In genomic region chr1:85374160-85374559, GRCh38 we compare ENCODE assay signal across 11 cellular contexts.
DNase-seq lines count a peak whose midpoint lies in the region; ATAC-seq and TF ChIP-seq lines count a peak whose summit lies in the region.
"Had no signal": no experiment of that assay in that cellular context is flagged by ENCODE, and none has a peak within 500 bp of the region (broad histone marks: within the 10 kb centered on the region; RNA-seq: fewer than 3 reads in every experiment).

No MANE protein-coding gene starts in this region.

- ATAC-seq in GM19351 (IDR thresholded peaks at IDR 0.05; ENCODE audit: unreplicated experiment) (no peak), left colon (no peak)
- ATAC-seq: body of pancreas had no signal

- H3K9me2 ChIP-seq in GM23248 (ENCODE audit: insufficient read depth), result no peaks in the 10 kb centered on the region

- H3K36me3 ChIP-seq in GM23248 (ENCODE audit: low read depth) (0 out of 2 replicates have a peak, but pooled peaks cover 4% of the 10 kb centered on the region), SJSA1 (peaks cover 6% of the 10 kb centered on the region; the same call in 1 of the 2 replicates), parathyroid adenoma (ENCODE audit: control insufficient read depth, insufficient read depth, low read length) (no peaks in the 10 kb centered on the region)

- no peak overlapping the region for H2AFZ ChIP-seq in GM23248
- H2AFZ ChIP-seq in parathyroid adenoma, result no peak overlapping the region

- no peak overlapping the region for H3K9ac ChIP-seq in GM23248
- no peak overlapping the region for H3K9ac ChIP-seq in parathyroid adenoma

- no peaks in the 10 kb centered on the region for H4K20me1 ChIP-seq in GM23248 (ENCODE audit: insufficient read depth)

- peaks cover 63% of the 10 kb centered on the region for H3K4me1 ChIP-seq in GM23248 (ENCODE audit: insufficient read depth)
- H3K4me1 ChIP-seq in SJSA1 (replicated peaks), result peaks cover 28% of the 10 kb centered on the region
- peaks cover 14% of the 10 kb centered on the region for H3K4me1 ChIP-seq in parathyroid adenoma

- peak overlapping the region; percentile 54 for H3K27ac ChIP-seq in GM23248
- H3K27ac ChIP-seq in SJSA1, result no peak overlapping the region
- H3K27ac ChIP-seq in parathyroid adenoma, result peak overlapping the region; percentile 72

- H3K4me3 ChIP-seq in GM23248 (no peak overlapping the region), SJSA1 (no peak overlapping the region), fibroblast of the aortic adventitia (ENCODE audit: low read depth, low read length) (no peak overlapping the region), parathyroid adenoma (ENCODE audit: low read depth, low read length) (no peak overlapping the region)
- H3K4me3 ChIP-seq: body of pancreas had no signal

- intact Hi-C loops in left colon (cut with DNase I, micrococcal nuclease), result no loop called here

- in situ Hi-C loops in GM23248 (cut with MboI), result no loop called here

- peaks cover 99% of the 10 kb centered on the region for H3K79me2 ChIP-seq in GM23248 (ENCODE audit: insufficient read depth)
- no peaks in the 10 kb centered on the region for H3K79me2 ChIP-seq in parathyroid adenoma

- H3K4me2 ChIP-seq in GM23248 (ENCODE audit: unreplicated experiment) (peak overlapping the region; percentile 51), parathyroid adenoma (ENCODE audit: low read length) (no peak overlapping the region)

- peaks cover 67% of the 10 kb centered on the region for H3F3A ChIP-seq in GM23248 (ENCODE audit: insufficient read depth)

- no peaks in the 10 kb centered on the region for H3K9me3 ChIP-seq in GM23248 (ENCODE audit: low read depth)
- H3K9me3 ChIP-seq in SJSA1 (replicated peaks), result no peaks in the 10 kb centered on the region
- no peaks in the 10 kb centered on the region for H3K9me3 ChIP-seq in parathyroid adenoma (ENCODE audit: control insufficient read depth, low read length)
- H3K9me3 ChIP-seq: body of pancreas had no signal

- DNase-seq in GM23248 (peak; percentile 94), SJSA1 (ENCODE audit: low read depth in 1 of 2, low spot score in 2 of 2) (peak; percentile 48 to 56), fibroblast of the aortic adventitia (ENCODE audit: low read depth) (peak; percentile 62), NCI-H2029 treated with DMSO at 0.1 percent for 48 hours (lab: John Stamatoyannopoulos, UW) (no peak), DMS 273 treated with DMSO at 0.1 percent for 48 hours (lab: John Stamatoyannopoulos, UW) (no peak), left colon (no peak)
- DNase-seq: stimulated activated naive CD4-positive, alpha-beta T cell; T-helper 2 cell had no signal

- H3K27me3 ChIP-seq in GM23248 (replicated peaks; ENCODE audit: insufficient read depth) (no peaks in the 10 kb centered on the region), SJSA1 (replicated peaks) (no peaks in the 10 kb centered on the region), parathyroid adenoma (ENCODE audit: control insufficient read depth, insufficient read depth, low read length) (no peaks in the 10 kb centered on the region)
- H3K27me3 ChIP-seq: body of pancreas had no signal

- TF ChIP-seq CTCF in fibroblast of the aortic adventitia (IDR thresholded peaks at IDR 0.05; ENCODE audit: insufficient read depth, low read length), result no peak
- no peak for TF ChIP-seq CTCF in parathyroid adenoma (IDR thresholded peaks at IDR 0.05)

Comparison
In these comparisons a context has a peak if more than half of its experiments do, and no peak if none do; other contexts are left out.
1. DNase-seq: peak in GM23248 (single experiment), SJSA1 (2 of 2) and fibroblast of the aortic adventitia (single experiment); none in NCI-H2029 treated with DMSO at 0.1 percent for 48 hours (single experiment), DMS 273 treated with DMSO at 0.1 percent for 48 hours (single experiment) and left colon (0 of 2).